ENCODE assay signal across 22 cellular contexts in the genomic region with DNA sequence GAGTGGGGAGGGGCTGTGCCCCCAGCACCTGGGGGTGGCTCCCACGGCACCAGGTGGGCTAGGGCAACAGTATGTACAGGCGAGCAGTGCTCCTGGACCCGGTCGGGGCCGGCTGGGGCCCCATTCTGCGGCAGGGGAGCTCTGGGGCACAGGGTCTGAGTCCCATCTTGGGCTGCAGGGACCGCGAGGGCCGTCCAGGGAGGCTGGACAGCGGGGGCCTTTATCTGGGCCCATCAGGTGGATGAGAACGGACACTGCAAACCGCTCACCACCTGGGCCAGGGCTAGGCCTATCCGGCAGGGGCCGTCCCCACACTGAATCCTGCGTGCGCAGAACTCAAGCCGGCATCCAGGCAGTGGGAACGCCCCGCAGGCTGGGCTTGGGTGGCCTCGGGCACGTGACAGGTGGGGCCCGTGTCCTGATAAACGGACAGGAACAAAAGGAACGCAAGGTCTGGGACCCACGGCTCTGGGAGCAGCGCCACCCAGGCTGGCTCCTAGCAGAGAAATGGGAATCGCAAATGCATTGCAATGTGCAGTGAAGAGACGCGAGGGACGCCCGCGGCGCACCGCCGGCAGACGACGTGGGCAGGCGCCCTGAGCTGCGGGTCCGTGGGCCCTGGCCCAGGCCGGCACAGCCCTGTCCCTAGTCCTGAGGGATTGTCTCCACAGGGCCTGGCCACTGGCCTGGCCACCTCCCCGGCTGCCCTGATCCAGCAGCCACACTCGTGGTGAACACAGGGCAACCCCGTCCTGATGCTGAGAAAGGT. TPM values are rescaled to one million over a fixed set of nuclear protein-coding genes. Genes with fewer than 3 reads are reported as not detected.
DNase-seq lines count a peak whose midpoint lies in the region; ATAC-seq and TF ChIP-seq lines count a peak whose summit lies in the region.
"Had no signal": no experiment of that assay in that cellular context is flagged by ENCODE, and none has a peak within 500 bp of the region (broad histone marks: within the 10 kb centered on the region; RNA-seq: fewer than 3 reads in every experiment).

No MANE protein-coding gene starts in this region.

- H2AFZ ChIP-seq in HCT116 (ENCODE audit: low read depth, low read length, poor library complexity, severe bottlenecking): no peak overlapping the region
- no peak overlapping the region for H2AFZ ChIP-seq in neural progenitor cell (replicated peaks)
- H2AFZ ChIP-seq: PC-9 had no signal

- H3K9me3 ChIP-seq in HCT116 (ENCODE audit: control insufficient read depth in 1 of 2, insufficient read depth in 1 of 2, low read depth in 1 of 2, low read length in 2 of 2): no peaks in the 10 kb centered on the region
- H3K9me3 ChIP-seq in neural progenitor cell (ENCODE audit: low read depth): no peaks in the 10 kb centered on the region
- H3K9me3 ChIP-seq: adrenal gland, MG63, SJCRH30 had no signal

- no peak overlapping the region for H3K27ac Mint-ChIP-seq in neural progenitor cell
- no peak overlapping the region for H3K27ac Mint-ChIP-seq in activated T-helper 1 cell treated with anti-CD3 and anti-CD28 coated beads, Interleukin-12 subunit alpha, Interleukin-12 subunit beta, Interleukin-2, Interleukin-4 antibody, amounts not matched to agents 30 ng/mL and 10 ng/mL and 1 ng/mL, durations not matched to agents 14 hours and 24 hours and 36 hours
- H3K27ac Mint-ChIP-seq: activated CD4-positive, alpha-beta memory T cell treated with anti-CD3 and anti-CD28 coated beads, Interleukin-2, amount 10 ng/mL, durations not matched to agents 7 days and 5 days had no signal

- peaks cover 34% of the 10 kb centered on the region for H3F3A ChIP-seq in neural progenitor cell (ENCODE audit: low read depth)

- no peak overlapping the region for H3K4me3 Mint-ChIP-seq in neural progenitor cell
- no peak overlapping the region for H3K4me3 Mint-ChIP-seq in activated T-helper 1 cell treated with anti-CD3 and anti-CD28 coated beads, Interleukin-12 subunit alpha, Interleukin-12 subunit beta, Interleukin-2, Interleukin-4 antibody, amounts not matched to agents 30 ng/mL and 10 ng/mL and 1 ng/mL, durations not matched to agents 14 hours and 24 hours and 36 hours
- H3K4me3 Mint-ChIP-seq: activated CD4-positive, alpha-beta memory T cell treated with anti-CD3 and anti-CD28 coated beads, Interleukin-2, amount 10 ng/mL, durations not matched to agents 7 days and 5 days had no signal

- no TSS peak for BruUV-seq in HCT116 (replicated peaks; lab: Mats Ljungman, UMichigan)

- TF ChIP-seq RAD21 in HCT116 (IDR thresholded peaks at IDR 0.05; ENCODE audit: low read depth): no peak

- H3K4me2 ChIP-seq in HCT116 (ENCODE audit: low read length): no peak overlapping the region
- no peak overlapping the region for H3K4me2 ChIP-seq in neural progenitor cell
- H3K4me2 ChIP-seq: PC-9, smooth muscle cell had no signal

- H3K4me3 ChIP-seq in HCT116 (replicated peaks in 1 of 2; ENCODE audit: low read depth in 1 of 2, low read length in 2 of 2) (no peak overlapping the region), neural progenitor cell (no peak overlapping the region)
- H3K4me3 ChIP-seq: adrenal gland, MG63, PC-9, SJCRH30, smooth muscle cell had no signal

- TF ChIP-seq CTCF in 22Rv1 (IDR thresholded peaks at IDR 0.05): no peak
- no peak for TF ChIP-seq CTCF in HCT116 (IDR thresholded peaks at IDR 0.05 in 2 of 3, conservative IDR thresholded peaks at IDR 0.05 in 1 of 3; ENCODE audit: borderline replicate concordance in 1 of 3, insufficient read depth in 1 of 3, low read depth in 2 of 3, low read length in 2 of 3)
- TF ChIP-seq CTCF in neural progenitor cell (IDR thresholded peaks at IDR 0.05): no peak

- H3K9me3 Mint-ChIP-seq in neural progenitor cell: no peaks in the 10 kb centered on the region
- no peaks in the 10 kb centered on the region for H3K9me3 Mint-ChIP-seq in activated T-helper 1 cell treated with anti-CD3 and anti-CD28 coated beads, Interleukin-12 subunit alpha, Interleukin-12 subunit beta, Interleukin-2, Interleukin-4 antibody, amounts not matched to agents 30 ng/mL and 10 ng/mL and 1 ng/mL, durations not matched to agents 14 hours and 24 hours and 36 hours
- H3K9me3 Mint-ChIP-seq: activated CD4-positive, alpha-beta memory T cell treated with anti-CD3 and anti-CD28 coated beads, Interleukin-2, amount 10 ng/mL, durations not matched to agents 7 days and 5 days had no signal

- H3K9me2 ChIP-seq in HCT116 (ENCODE audit: insufficient read depth): no peaks in the 10 kb centered on the region

- H3K4me1 Mint-ChIP-seq in neural progenitor cell: no peaks in the 10 kb centered on the region
- H3K4me1 Mint-ChIP-seq in activated T-helper 1 cell treated with anti-CD3 and anti-CD28 coated beads, Interleukin-12 subunit alpha, Interleukin-12 subunit beta, Interleukin-2, Interleukin-4 antibody, amounts not matched to agents 30 ng/mL and 10 ng/mL and 1 ng/mL, durations not matched to agents 14 hours and 24 hours and 36 hours (ENCODE audit: low read depth): no peaks in the 10 kb centered on the region
- H3K4me1 Mint-ChIP-seq: activated CD4-positive, alpha-beta memory T cell treated with anti-CD3 and anti-CD28 coated beads, Interleukin-2, amount 10 ng/mL, durations not matched to agents 7 days and 5 days had no signal

- H3K27me3 Mint-ChIP-seq in neural progenitor cell (ENCODE audit: insufficient read depth, low read depth): peaks cover 3% of the 10 kb centered on the region
- no peaks in the 10 kb centered on the region for H3K27me3 Mint-ChIP-seq in activated T-helper 1 cell treated with anti-CD3 and anti-CD28 coated beads, Interleukin-12 subunit alpha, Interleukin-12 subunit beta, Interleukin-2, Interleukin-4 antibody, amounts not matched to agents 30 ng/mL and 10 ng/mL and 1 ng/mL, durations not matched to agents 14 hours and 24 hours and 36 hours (ENCODE audit: insufficient read depth)
- H3K27me3 Mint-ChIP-seq: activated CD4-positive, alpha-beta memory T cell treated with anti-CD3 and anti-CD28 coated beads, Interleukin-2, amount 10 ng/mL, durations not matched to agents 7 days and 5 days had no signal

- RAD21 ChIA-PET in HCT116 (lab: Charles Lee; ENCODE audit: low non-redundant PET in 1 of 2, low total read pairs in 2 of 2, uncharacterized antibody in 2 of 2, unreplicated experiment in 2 of 2): no interaction called here

- peak; percentile 9; the same call in 1 of the 2 replicates for ATAC-seq in HCT116
- peak; percentile 3 for ATAC-seq in esophagus mucosa
- ATAC-seq in GM19455 (IDR thresholded peaks at IDR 0.05; ENCODE audit: unreplicated experiment): no peak

- H3K27ac ChIP-seq in 22Rv1 (0 out of 2 replicates have a peak overlapping the region, but pooled peaks have one; percentile 7), HCT116 (ENCODE audit: low read depth, low read length) (peak overlapping the region; percentile 9; the same call in 1 of the 2 replicates), neural progenitor cell (peak overlapping the region; percentile 74)
- H3K27ac ChIP-seq: adrenal gland, PC-9, SJCRH30 had no signal

- H3K9ac ChIP-seq in HCT116 (ENCODE audit: low read length) (no peak overlapping the region), neural progenitor cell (no peak overlapping the region)

- H3K79me2 ChIP-seq in HCT116 (ENCODE audit: insufficient read depth, low read length): no peaks in the 10 kb centered on the region
- no peaks in the 10 kb centered on the region for H3K79me2 ChIP-seq in neural progenitor cell (ENCODE audit: low read depth)

- CTCF ChIA-PET in HCT116 (lab: Charles Lee): no interaction called here

- no peaks in the 10 kb centered on the region for H4K20me1 ChIP-seq in HCT116 (ENCODE audit: insufficient read depth)
- peaks cover 16% of the 10 kb centered on the region for H4K20me1 ChIP-seq in neural progenitor cell (ENCODE audit: low read depth)

- POLR2A ChIA-PET in HCT116 (lab: Charles Lee): no interaction called here

- TF ChIP-seq POLR2A in HCT116 (IDR thresholded peaks at IDR 0.05; ENCODE audit: borderline replicate concordance, extremely low read depth, insufficient read depth, insufficient read length): no peak

- peaks cover 16% of the 10 kb centered on the region for H3K36me3 Mint-ChIP-seq in neural progenitor cell
- peaks cover 14% of the 10 kb centered on the region for H3K36me3 Mint-ChIP-seq in activated T-helper 1 cell treated with anti-CD3 and anti-CD28 coated beads, Interleukin-12 subunit alpha, Interleukin-12 subunit beta, Interleukin-2, Interleukin-4 antibody, amounts not matched to agents 30 ng/mL and 10 ng/mL and 1 ng/mL, durations not matched to agents 14 hours and 24 hours and 36 hours (ENCODE audit: low read depth)

- H3K4me1 ChIP-seq in HCT116 (ENCODE audit: control insufficient read depth in 1 of 2, insufficient read depth in 2 of 2, low read length in 2 of 2) (no peaks in the 10 kb centered on the region), neural progenitor cell (no peaks in the 10 kb centered on the region)
- H3K4me1 ChIP-seq: adrenal gland, SJCRH30 had no signal

- H3K27me3 ChIP-seq in HCT116 (ENCODE audit: insufficient read depth, low read length): no peaks in the 10 kb centered on the region
- H3K27me3 ChIP-seq in neural progenitor cell: no peaks in the 10 kb centered on the region
- H3K27me3 ChIP-seq: adrenal gland, MG63, SJCRH30 had no signal

- peaks cover 7 to 27% of the 10 kb centered on the region in 2 experiments; a peak in 3 of 4 replicates for H3K36me3 ChIP-seq in HCT116 (ENCODE audit: control insufficient read depth in 1 of 2, insufficient read depth in 2 of 2, low read length in 2 of 2)
- no peaks in the 10 kb centered on the region for H3K36me3 ChIP-seq in neural progenitor cell
- H3K36me3 ChIP-seq: MG63 had no signal

- DNase-seq in HCT116 (ENCODE audit: low read depth, low spot score) (no peak), neural progenitor cell (ENCODE audit: low spot score) (no peak), NCI-H345 treated with DMSO at 0.1 percent for 48 hours (lab: John Stamatoyannopoulos, UW; ENCODE audit: unreplicated experiment) (no peak), Kasumi-1 (lab: John Stamatoyannopoulos, UW) (no peak)
- no peak for DNase-seq in activated T-helper 1 cell treated with anti-CD3 and anti-CD28 coated beads, Interleukin-12 subunit alpha, Interleukin-12 subunit beta, Interleukin-2, Interleukin-4 antibody, amounts not matched to agents 30 ng/mL and 10 ng/mL and 1 ng/mL, durations not matched to agents 14 hours and 24 hours and 36 hours (ENCODE audit: low spot score)
- DNase-seq: activated CD4-positive, alpha-beta memory T cell treated with anti-CD3 and anti-CD28 coated beads, Interleukin-2, amount 10 ng/mL, durations not matched to agents 7 days and 5 days; activated CD4-positive, CD25-positive, alpha-beta regulatory T cell treated with anti-CD3 and anti-CD28 coated beads, Interleukin-2, amount 50 U/mL, for 72 hours; activated gamma-delta T cell; activated T-cell treated with anti-CD3 and anti-CD28 coated beads for 4 hours; adrenal gland; cortex of kidney; mesenchymal stem cell; MG63; NCI-H1417 treated with DMSO at 0.1 percent for 48 hours; nucleus accumbens; PC-9; T-helper 1 cell had no signal

- intact Hi-C loops in HCT116 (cut with micrococcal nuclease): no loop called here
- intact Hi-C loops in activated T-helper 1 cell treated with anti-CD3 and anti-CD28 coated beads, Interleukin-12 subunit alpha, Interleukin-12 subunit beta, Interleukin-2, Interleukin-4 antibody, amounts not matched to agents 30 ng/mL and 10 ng/mL and 1 ng/mL, durations not matched to agents 14 hours and 24 hours and 36 hours (cut with micrococcal nuclease): no loop called here

RNA-seq across cellular contexts. Expression of a gene that starts 29.7 kb away (rescaled TPM):
- 112 TPM for total RNA-seq in HCT116 (2021; ENCODE audit: unreplicated experiment)
- polyA plus RNA-seq in HCT116 (2012): 136 and 158 TPM in 2 replicates
- 68.6 TPM for total RNA-seq in esophagus mucosa
- total RNA-seq in neural progenitor cell (ENCODE audit: low replicate concordance): 48.8 and 148 TPM in 2 replicates
- total RNA-seq in activated T-helper 1 cell treated with anti-CD3 and anti-CD28 coated beads, Interleukin-12 subunit alpha, Interleukin-12 subunit beta, Interleukin-2, Interleukin-4 antibody, amounts not matched to agents 30 ng/mL and 10 ng/mL and 1 ng/mL, durations not matched to agents 14 hours and 24 hours and 36 hours: 27.5 and 27.7 TPM in 2 replicates

RNA-seq across cellular contexts. Expression of a gene that starts 44.8 kb away (rescaled TPM):
- total RNA-seq in HCT116 (2021; ENCODE audit: unreplicated experiment) (97.9 TPM), esophagus mucosa (38.8 TPM), neural progenitor cell (ENCODE audit: low replicate concordance) (49.6 and 161 TPM in 2 replicates)
- polyA plus RNA-seq in HCT116 (2012): 90.6 and 114 TPM in 2 replicates
- 95.2 and 101 TPM in 2 replicates for total RNA-seq in activated T-helper 1 cell treated with anti-CD3 and anti-CD28 coated beads, Interleukin-12 subunit alpha, Interleukin-12 subunit beta, Interleukin-2, Interleukin-4 antibody, amounts not matched to agents 30 ng/mL and 10 ng/mL and 1 ng/mL, durations not matched to agents 14 hours and 24 hours and 36 hours

Comparison
In these comparisons a context has a peak if more than half of its experiments do, and no peak if none do; other contexts are left out.
1. H3K27ac ChIP-seq: peak in every context shown above with its lines; median percentile 74 in neural progenitor cell; 9 in HCT116; 7 in 22Rv1.